Comparison of ENCODE assay signal across 20 cellular contexts in genomic region chr10:29407280-29407858, GRCh38.
"Had no signal": no experiment of that assay in that cellular context is flagged by ENCODE, and none has a peak within 500 bp of the region (broad histone marks: within the 10 kb centered on the region; RNA-seq: fewer than 3 reads in every experiment).

No MANE protein-coding gene starts in this region.

- ATAC-seq: activated T-helper 17 cell treated with anti-CD3 and anti-CD28 coated beads, Interleukin-2, amount 50 U/mL, for 72 hours; esophagus mucosa; left lung; stimulated activated memory B cell treated with anti-CD40 and anti-IgM and Interleukin-4, amounts not matched to agents 10 μg/mL and 1 μg/mL and 100 μg/mL, for 72 hours had no signal

- H3K9me3 ChIP-seq: breast epithelium, left lung, tibial artery had no signal

- DNase-seq: activated CD4-positive, alpha-beta T cell treated with anti-CD3 and anti-CD28 coated beads, Interleukin-2, amount 50 U/mL, for 4 hours; activated CD4-positive, CD25-positive, alpha-beta regulatory T cell treated with anti-CD3 and anti-CD28 coated beads, Interleukin-2, amount 50 U/mL, for 72 hours; activated naive CD4-positive, alpha-beta T cell treated with Interleukin-2 at 50 U/mL for 16 hours; activated T-cell treated with anti-CD3 and anti-CD28 coated beads for 4 hours; aorta; dorsolateral prefrontal cortex; kidney; left lung; mammary epithelial cell; naive B cell; nucleus accumbens; posterior cingulate gyrus; retina; tibial artery had no signal

- H3K27me3 ChIP-seq: breast epithelium, dorsolateral prefrontal cortex, hepatocyte, left lung, tibial artery had no signal

- H3K27ac Mint-ChIP-seq: activated T-helper 17 cell treated with anti-CD3 and anti-CD28 coated beads, Interleukin-2, amount 50 U/mL, for 72 hours; naive B cell; stimulated activated memory B cell treated with anti-CD40 and anti-IgM and Interleukin-4, amounts not matched to agents 10 μg/mL and 1 μg/mL and 100 μg/mL, for 72 hours had no signal

- H3K36me3 ChIP-seq: breast epithelium, left lung, tibial artery had no signal

- H3K36me3 Mint-ChIP-seq: naive B cell; stimulated activated memory B cell treated with anti-CD40 and anti-IgM and Interleukin-4, amounts not matched to agents 10 μg/mL and 1 μg/mL and 100 μg/mL, for 72 hours had no signal

- H3K4me3 ChIP-seq: breast epithelium, dorsolateral prefrontal cortex, hepatocyte, left lung, tibial artery had no signal

- H3K4me3 Mint-ChIP-seq: activated T-helper 17 cell treated with anti-CD3 and anti-CD28 coated beads, Interleukin-2, amount 50 U/mL, for 72 hours; stimulated activated memory B cell treated with anti-CD40 and anti-IgM and Interleukin-4, amounts not matched to agents 10 μg/mL and 1 μg/mL and 100 μg/mL, for 72 hours had no signal

- H3K9me3 Mint-ChIP-seq: activated T-helper 17 cell treated with anti-CD3 and anti-CD28 coated beads, Interleukin-2, amount 50 U/mL, for 72 hours had no signal

- FAIRE-seq: kidney, urothelium cell line had no signal

- H3K27ac ChIP-seq: breast epithelium, dorsolateral prefrontal cortex, hepatocyte, left lung, tibial artery had no signal

- H3K27me3 Mint-ChIP-seq: activated T-helper 17 cell treated with anti-CD3 and anti-CD28 coated beads, Interleukin-2, amount 50 U/mL, for 72 hours; stimulated activated memory B cell treated with anti-CD40 and anti-IgM and Interleukin-4, amounts not matched to agents 10 μg/mL and 1 μg/mL and 100 μg/mL, for 72 hours had no signal

- H3K4me2 ChIP-seq: hepatocyte had no signal
